ENCODE assay signal across 14 cellular contexts in genomic region chr11:10139656-10140055, GRCh38.
DNase-seq lines count a peak whose midpoint lies in the region; ATAC-seq and TF ChIP-seq lines count a peak whose summit lies in the region.
"Had no signal": no experiment of that assay in that cellular context is flagged by ENCODE, and none has a peak within 500 bp of the region (broad histone marks: within the 10 kb centered on the region; RNA-seq: fewer than 3 reads in every experiment).

No MANE protein-coding gene starts in this region.

- in situ Hi-C loops in astrocyte of the cerebellum (cut with HindIII; ENCODE audit: low sequenced_read_pairs): no loop called here
- in situ Hi-C loops in transverse colon (cut with MboI; ENCODE audit: low pct_ligation_motif_present in 1 of 4, low pct_unique_long_range_greater_than_20kb in 1 of 4, low sequenced_read_pairs in 3 of 4): no loop called here

- H3K27ac Mint-ChIP-seq in HFFc6: peak overlapping the region; percentile 53
- H3K27ac Mint-ChIP-seq: activated T-helper 17 cell treated with anti-CD3 and anti-CD28 coated beads, Interleukin-2, amount 50 U/mL, for 72 hours; natural killer cell; stimulated activated naive CD8-positive, alpha-beta T cell treated with anti-CD3 and anti-CD28 coated beads, Interleukin-15, Interleukin-2, amounts not matched to agents 100 ng/mL and 50 ng/mL, for 24 hours had no signal

- no peak for TF ChIP-seq POLR2A in transverse colon (IDR thresholded peaks at IDR 0.05)

- WGBS in transverse colon (ENCODE audit: low coverage in 1 of 2), 2 donors: 51 to 90% methylated on average over 2 of the region's 2 CpGs

- H3K4me3 Mint-ChIP-seq in HFFc6: peak overlapping the region; percentile 16; the same call in 1 of the 2 replicates
- H3K4me3 Mint-ChIP-seq: activated T-helper 17 cell treated with anti-CD3 and anti-CD28 coated beads, Interleukin-2, amount 50 U/mL, for 72 hours; natural killer cell; stimulated activated naive CD8-positive, alpha-beta T cell treated with anti-CD3 and anti-CD28 coated beads, Interleukin-15, Interleukin-2, amounts not matched to agents 100 ng/mL and 50 ng/mL, for 24 hours had no signal

- peaks cover 34% of the 10 kb centered on the region for H3K36me3 Mint-ChIP-seq in HFFc6 (ENCODE audit: low read depth)
- H3K36me3 Mint-ChIP-seq: natural killer cell had no signal

- H3K27me3 ChIP-seq in transverse colon: no peaks in the 10 kb centered on the region

- no peak for TF ChIP-seq EP300 in transverse colon (IDR thresholded peaks at IDR 0.05; ENCODE audit: low read depth)

- H3K4me3 ChIP-seq in astrocyte of the cerebellum (ENCODE audit: low read depth, low read length) (no peak overlapping the region), transverse colon (no peak overlapping the region)
- H3K4me3 ChIP-seq: SK-N-MC had no signal

- peak; percentile 23 to 91 for ATAC-seq in left cardiac atrium
- ATAC-seq: activated CD4-positive, CD25-positive, alpha-beta regulatory T cell treated with anti-CD3 and anti-CD28 coated beads, Interleukin-2, amount 50 U/mL, for 24 hours; activated T-helper 17 cell treated with anti-CD3 and anti-CD28 coated beads, Interleukin-2, amount 50 U/mL, for 72 hours; natural killer cell had no signal

- H3K9me3 ChIP-seq in transverse colon: no peaks in the 10 kb centered on the region

- H3K27ac ChIP-seq in transverse colon: no peak overlapping the region
- H3K27ac ChIP-seq: SK-N-MC had no signal

- no peaks in the 10 kb centered on the region for H3K27me3 Mint-ChIP-seq in HFFc6 (ENCODE audit: insufficient read depth)
- H3K27me3 Mint-ChIP-seq: activated T-helper 17 cell treated with anti-CD3 and anti-CD28 coated beads, Interleukin-2, amount 50 U/mL, for 72 hours; stimulated activated naive CD8-positive, alpha-beta T cell treated with anti-CD3 and anti-CD28 coated beads, Interleukin-15, Interleukin-2, amounts not matched to agents 100 ng/mL and 50 ng/mL, for 24 hours had no signal

- no peaks in the 10 kb centered on the region for H3K36me3 ChIP-seq in transverse colon

- H3K9me3 Mint-ChIP-seq in HFFc6: peaks cover 18% of the 10 kb centered on the region
- H3K9me3 Mint-ChIP-seq: natural killer cell had no signal

- H3K4me1 ChIP-seq in transverse colon: peaks cover 0 to 9% (median 4%) of the 10 kb centered on the region in 4 donors

- peaks cover 43% of the 10 kb centered on the region for H3K4me1 Mint-ChIP-seq in HFFc6 (ENCODE audit: low read depth)
- H3K4me1 Mint-ChIP-seq: activated T-helper 17 cell treated with anti-CD3 and anti-CD28 coated beads, Interleukin-2, amount 50 U/mL, for 72 hours had no signal

- TF ChIP-seq CTCF in HFFc6 (IDR thresholded peaks at IDR 0.05) (no peak), astrocyte of the cerebellum (IDR thresholded peaks at IDR 0.05; ENCODE audit: low read depth, low read length, missing control alignments) (no peak), transverse colon (IDR thresholded peaks at IDR 0.05) (no peak)

- DNase-seq in A172 (ENCODE audit: low spot score) (peak; percentile 81), HFFc6 (peak; percentile 79), astrocyte of the cerebellum (ENCODE audit: low read depth) (peak; percentile 63), left cardiac atrium (no peak), transverse colon (no peak), DMS79 (lab: John Stamatoyannopoulos, UW) (no peak), HuH-7 (ENCODE audit: low spot score) (no peak), posterior cingulate gyrus (no peak)
- DNase-seq: natural killer cell, NCI-H510A treated with DMSO at 0.1 percent for 48 hours had no signal

- intact Hi-C loops in left cardiac atrium (cut with DNase I) (no loop called here), transverse colon (cut with DNase I; ENCODE audit: low total_unique reads) (no loop called here), posterior cingulate gyrus (cut with DNase I) (no loop called here)

Comparison
In these comparisons a context has a peak if more than half of its experiments do, and no peak if none do; other contexts are left out.
1. DNase-seq: peak in A172 (single experiment), HFFc6 (single experiment) and astrocyte of the cerebellum (single experiment); none in left cardiac atrium (single experiment), transverse colon (single experiment), DMS79 (single experiment), HuH-7 (single experiment) and posterior cingulate gyrus (0 of 10).